7 cellular contexts compared by ENCODE assay signal in genomic region chr15:84816694-84817460, GRCh38. TPM values are rescaled to one million over a fixed set of nuclear protein-coding genes. Genes with fewer than 3 reads are reported as not detected.
DNase-seq lines count a peak whose midpoint lies in the region; ATAC-seq, FAIRE-seq and TF ChIP-seq lines count a peak whose summit lies in the region.

ALPK3 (plus strand) TSS chr15:84817356; CDS start chr15:84817453, 97 bp downstream.

- peaks cover 20% of the 10 kb centered on the region for H3K79me2 ChIP-seq in endothelial cell of umbilical vein (ENCODE audit: control insufficient read depth, insufficient read depth, low read length)

- POLR2A ChIA-PET in endothelial cell of umbilical vein (lab: Charles Lee) = no interaction called here

- no peak for FAIRE-seq in endothelial cell of umbilical vein (lab: Jason Lieb, UNC)

- in situ Hi-C loops in HAP-1 (cut with MboI; ENCODE audit: low sequenced_read_pairs) = no loop called here

- intact Hi-C loops in endothelial cell of umbilical vein (cut with micrococcal nuclease) (loop anchor here (1.0 kb wide), 1 partner anchor 70 kb away; no protein-coding TSS in a partner anchor), thyroid gland (cut with DNase I) (no loop called here)

- DNase-seq in NT2/D1 (ENCODE audit: low read depth, low spot score) = no peak
- peak; percentile 56 for DNase-seq in endothelial cell of umbilical vein (ENCODE audit: low read depth, low spot score)
- peak; percentile 87 for DNase-seq in mesenteric fat pad (ENCODE audit: low spot score)
- DNase-seq in thyroid gland = peak; percentile 65 to 68
- no peak for DNase-seq in stimulated activated CD4-positive, alpha-beta T cell treated with anti-CD3 and anti-CD28 coated beads, Interleukin-15, amount 100 ng/mL, for 24 hours
- no peak for DNase-seq in HAP-1 (ENCODE audit: low spot score in 2 of 2)

- H3K27ac ChIP-seq in endothelial cell of umbilical vein (ENCODE audit: insufficient read depth, low read depth, low read length) (peak within 1 kb of the TSS; percentile 88), thyroid gland (peak within 1 kb of the TSS; percentile 59 to 80 (median 73))

- BruUV-seq in endothelial cell of umbilical vein (replicated peaks; lab: Mats Ljungman, UMichigan) = no TSS peak

- WGBS in thyroid gland, 2 donors = 50 to 63% methylated on average over 14 to 17 of the region's 61 CpGs

- CTCF ChIA-PET in endothelial cell of umbilical vein (lab: Charles Lee) = interaction anchor here (0.5 to 2.2 kb wide), 4 partner anchors 9 to 59 kb away, joined by 3 to 5 read pairs (median 3); no protein-coding TSS in a partner anchor

- no peaks in the 10 kb centered on the region for H4K20me1 ChIP-seq in endothelial cell of umbilical vein (replicated peaks; ENCODE audit: control insufficient read depth, extremely low read depth, insufficient read depth, low read length)

- H3K9ac ChIP-seq in NT2/D1 (ENCODE audit: insufficient read length, low read depth) (peak within 1 kb of the TSS; percentile 92), endothelial cell of umbilical vein (replicated peaks; ENCODE audit: extremely low read depth, insufficient read depth, low read length) (peak within 1 kb of the TSS; percentile 87)

- no peak for TF ChIP-seq POLR2A in endothelial cell of umbilical vein (IDR thresholded peaks at IDR 0.05; ENCODE audit: low read depth, low read length)
- peak in 1 of 2 donors; percentile 65 for TF ChIP-seq POLR2A in thyroid gland (IDR thresholded peaks at IDR 0.05)

- H3K4me3 ChIP-seq in NT2/D1 (ENCODE audit: insufficient read length, low read depth) = peak within 1 kb of the TSS; percentile 66
- H3K4me3 ChIP-seq in endothelial cell of umbilical vein (replicated peaks in 1 of 3; ENCODE audit: insufficient read depth in 1 of 3, low read depth in 1 of 3, low read length in 3 of 3) = peak within 1 kb of the TSS; percentile 0 to 58 (median 57)
- peak within 1 kb of the TSS in 1 of 3 donors; percentile 29 for H3K4me3 ChIP-seq in thyroid gland (replicated peaks in 1 of 3)
- H3K4me3 ChIP-seq in HAP-1 = no peak within 1 kb of the TSS

- H3K27me3 ChIP-seq in NT2/D1 (ENCODE audit: insufficient read depth, insufficient read length) (no peaks in the 10 kb centered on the region), endothelial cell of umbilical vein (ENCODE audit: control insufficient read depth in 2 of 2, insufficient read depth in 2 of 2, low read length in 2 of 2) (no peaks in the 10 kb centered on the region), thyroid gland (no peaks in the 10 kb centered on the region), HAP-1 (ENCODE audit: low read depth) (no peaks in the 10 kb centered on the region)

- peaks cover 22% of the 10 kb centered on the region for H3K36me3 ChIP-seq in NT2/D1 (ENCODE audit: insufficient read depth, insufficient read length, low read length)
- no peaks in the 10 kb centered on the region for H3K36me3 ChIP-seq in endothelial cell of umbilical vein (ENCODE audit: control insufficient read depth in 2 of 2, extremely low read depth in 1 of 2, insufficient read depth in 2 of 2, low read length in 2 of 2)
- no peaks in the 10 kb centered on the region for H3K36me3 ChIP-seq in thyroid gland
- H3K36me3 ChIP-seq in HAP-1 (replicated peaks) = no peaks in the 10 kb centered on the region

- peak within 1 kb of the TSS; percentile 32 for H3K4me2 ChIP-seq in endothelial cell of umbilical vein (ENCODE audit: insufficient read depth, low read length)

- dilution Hi-C loops in endothelial cell of umbilical vein (cut with MboI; ENCODE audit: extremely low pct_ligation_motif_present, low sequenced_read_pairs) = no loop called here

- no peaks in the 10 kb centered on the region for H3K9me1 ChIP-seq in endothelial cell of umbilical vein (replicated peaks; ENCODE audit: control insufficient read depth, extremely low read depth, insufficient read depth, low read length)

- H3K9me3 ChIP-seq in NT2/D1 (ENCODE audit: insufficient read depth, low read length) = no peaks in the 10 kb centered on the region
- no peaks in the 10 kb centered on the region for H3K9me3 ChIP-seq in endothelial cell of umbilical vein (replicated peaks; ENCODE audit: control insufficient read depth, insufficient read depth, low read length)
- no peaks in the 10 kb centered on the region for H3K9me3 ChIP-seq in thyroid gland
- H3K9me3 ChIP-seq in HAP-1 = no peaks in the 10 kb centered on the region

- peak within 1 kb of the TSS; percentile 62 for H2AFZ ChIP-seq in endothelial cell of umbilical vein (ENCODE audit: low read depth, low read length)

- TF ChIP-seq CTCF in endothelial cell of umbilical vein (IDR thresholded peaks at IDR 0.05; ENCODE audit: extremely low read depth in 1 of 2, insufficient read depth in 1 of 2, low read depth in 1 of 2, low read length in 2 of 2) (peak in 1 of 2 donors; percentile 13), thyroid gland (IDR thresholded peaks at IDR 0.05) (peak in 3 of 6 experiments; percentile 16 to 26 (median 18))

- peaks cover 14% of the 10 kb centered on the region for H3K4me1 ChIP-seq in NT2/D1 (ENCODE audit: insufficient read depth, insufficient read length)
- H3K4me1 ChIP-seq in endothelial cell of umbilical vein (ENCODE audit: control insufficient read depth, extremely low read depth, insufficient read depth, low read length) = peaks cover 39% of the 10 kb centered on the region
- peaks cover 27 to 37% of the 10 kb centered on the region in 2 donors for H3K4me1 ChIP-seq in thyroid gland
- H3K4me1 ChIP-seq in HAP-1 = no peaks in the 10 kb centered on the region

- ATAC-seq in GM19467 (IDR thresholded peaks at IDR 0.05; ENCODE audit: unreplicated experiment) = no peak

TF ChIP-seq in endothelial cell of umbilical vein, 7 proteins besides CTCF, POLR2A, EP300 and RAD21:
- TF ChIP-seq MAX (IDR thresholded peaks at IDR 0.05; ENCODE audit: insufficient read depth, insufficient read length) (peak; percentile 6), GATA2 (IDR thresholded peaks at IDR 0.05; ENCODE audit: insufficient read depth, insufficient read length, low read depth, low read length) (no peak)

RNA-seq across cellular contexts. Expression of gene ALPK3, which starts in this region (rescaled TPM):
- total RNA-seq in endothelial cell of umbilical vein (36.2 and 41.7 TPM in 2 replicates), mesenteric fat pad (2.7 TPM), thyroid gland (10 to 100 TPM in 1 of 4 donors, 1 to 10 TPM in 3; 5.8 to 10.4 (median 7.4) TPM)
- 18.4 and 18.7 TPM in 2 replicates for polyA plus RNA-seq in endothelial cell of umbilical vein
- polyA plus RNA-seq in endothelial cell of umbilical vein (2011; cell fraction: cytosol; rRNA removed) = 17.4 and 18.4 TPM in 2 replicates
- 87.4 and 90.5 TPM in 2 replicates for polyA plus RNA-seq in endothelial cell of umbilical vein (2011; cell fraction: nucleus; rRNA removed)
- 14.5 and 22.1 TPM in 2 replicates for polyA plus RNA-seq in endothelial cell of umbilical vein (2012)
- polyA minus RNA-seq in endothelial cell of umbilical vein = 37.3 and 37.7 TPM in 2 replicates
- polyA minus RNA-seq in endothelial cell of umbilical vein (2011; cell fraction: cytosol; rRNA and poly(A)+ RNA removed) = not detected
- 27.8 and 30.2 TPM in 2 replicates for polyA minus RNA-seq in endothelial cell of umbilical vein (2011; cell fraction: nucleus; rRNA and poly(A)+ RNA removed)

Comparison
In these comparisons a context has a peak if more than half of its experiments do, and no peak if none do; other contexts are left out.
1. DNase-seq: peak in endothelial cell of umbilical vein (single experiment), mesenteric fat pad (single experiment) and thyroid gland (2 of 2); none in NT2/D1 (single experiment), stimulated activated CD4-positive, alpha-beta T cell treated with anti-CD3 and anti-CD28 coated beads, Interleukin-15, amount 100 ng/mL, for 24 hours (single experiment) and HAP-1 (0 of 2).